Comparison of ENCODE assay signal across 8 cellular contexts in the genomic region with DNA sequence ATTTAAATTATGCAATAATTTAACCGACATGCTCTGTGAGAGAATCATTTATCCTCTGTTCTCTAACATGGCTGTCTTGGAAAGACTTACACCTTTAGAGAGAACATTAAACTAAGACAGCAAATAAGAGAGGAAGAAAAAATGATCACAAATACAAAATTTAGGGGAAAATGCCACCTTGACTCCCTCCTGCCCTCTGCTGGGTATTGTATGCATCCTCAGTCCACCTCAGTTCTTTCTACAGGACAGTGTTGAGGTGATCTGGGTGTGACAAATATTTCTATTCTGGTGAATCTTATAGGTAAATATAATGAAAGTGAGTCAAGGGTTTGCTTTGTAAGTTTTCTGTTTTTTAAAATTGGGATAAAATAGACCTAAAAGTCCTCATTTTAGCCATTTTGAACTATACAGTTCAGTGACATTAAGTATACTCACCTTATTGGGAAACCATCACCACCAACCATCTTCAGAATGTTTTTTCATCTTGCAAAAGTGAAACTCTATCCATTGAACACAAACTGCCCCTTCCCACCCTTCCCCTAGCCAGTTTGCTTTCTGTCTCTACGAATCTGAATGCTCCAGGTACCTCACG.
A peak's percentile ranks its signal among the peaks of the same experiment; 100 is the strongest.
DNase-seq lines count a peak whose midpoint lies in the region; ATAC-seq, FAIRE-seq and TF ChIP-seq lines count a peak whose summit lies in the region.

No MANE protein-coding gene starts in this region.

- intact Hi-C loops in OCI-LY7 (cut with micrococcal nuclease; ENCODE audit: unreplicated experiment) (no loop called here), pancreas (cut with DNase I) (loop anchor here in 1 of 3 donors (10.0 kb wide), 1 partner anchor 295 kb away; no protein-coding TSS in a partner anchor)

- H3K4me3 ChIP-seq in OCI-LY7 (ENCODE audit: low read depth, low read length, poor library complexity, severe bottlenecking) (no peak overlapping the region), pancreas (no peak overlapping the region)

- WGBS in pancreas, 2 donors: 74 to 81% methylated on average over 3 of the region's 3 CpGs

- no peaks in the 10 kb centered on the region for H3K27me3 ChIP-seq in pancreas

- H3K9me2 ChIP-seq in OCI-LY7 (ENCODE audit: insufficient read depth, low read length): no peaks in the 10 kb centered on the region

- H3K36me3 ChIP-seq in OCI-LY7 (ENCODE audit: insufficient read depth, low read length): no peaks in the 10 kb centered on the region
- no peaks in the 10 kb centered on the region for H3K36me3 ChIP-seq in pancreas

- peak in 3 of 4 donors; percentile 35 to 59 (median 52) for ATAC-seq in pancreas
- no peak for ATAC-seq in GM21825 (IDR thresholded peaks at IDR 0.05; ENCODE audit: unreplicated experiment)
- no peak for ATAC-seq in GM19351 (IDR thresholded peaks at IDR 0.05; ENCODE audit: unreplicated experiment)

- H3K79me2 ChIP-seq in OCI-LY7 (ENCODE audit: insufficient read depth, low read depth, low read length): no peaks in the 10 kb centered on the region

- no peak overlapping the region for H2AFZ ChIP-seq in OCI-LY7 (ENCODE audit: low read length)

- POLR2A ChIA-PET in OCI-LY7 (lab: Charles Lee): interaction anchor here (0.6 kb wide), 1 partner anchor 275 kb away, joined by 4 read pairs; no protein-coding TSS in a partner anchor

- no peaks in the 10 kb centered on the region for H4K20me1 ChIP-seq in OCI-LY7 (ENCODE audit: insufficient read depth, low read length)

- H3K4me1 ChIP-seq in OCI-LY7 (ENCODE audit: insufficient read depth, low read length, poor library complexity, severe bottlenecking) (no peaks in the 10 kb centered on the region), pancreas (no peaks in the 10 kb centered on the region)

- H3K9me3 ChIP-seq in OCI-LY7 (ENCODE audit: low read length) (no peaks in the 10 kb centered on the region), pancreas (no peaks in the 10 kb centered on the region)

- H3K27ac ChIP-seq in OCI-LY7 (ENCODE audit: low read depth, low read length, poor library complexity, severe bottlenecking) (no peak overlapping the region), pancreas (no peak overlapping the region)

- DNase-seq in stimulated activated CD4-positive, alpha-beta T cell treated with anti-CD3 and anti-CD28 coated beads, Interleukin-2, amount 100 ng/mL, for 4 hours (ENCODE audit: low read depth): peak; percentile 1
- DNase-seq in stimulated activated CD4-positive, alpha-beta T cell treated with anti-CD3 and anti-CD28 coated beads, Interleukin-12 subunit alpha, Interleukin-12 subunit beta, amount 100 ng/mL, for 4 hours: no peak
- DNase-seq in OCI-LY7 (ENCODE audit: low spot score): peak; percentile 6
- peak; percentile 52 for DNase-seq in dermis blood vessel endothelial cell
- DNase-seq in pancreas: no peak
- DNase-seq in NCI-H187 treated with DMSO at 0.1 percent for 48 hours (lab: John Stamatoyannopoulos, UW): no peak

- TF ChIP-seq CTCF in OCI-LY7 (conservative IDR thresholded peaks at IDR 0.05; ENCODE audit: low read length) (peak; percentile 87), pancreas (IDR thresholded peaks at IDR 0.05) (peak; percentile 33 to 61 (median 54))

- BruUV-seq in OCI-LY7 (replicated peaks; lab: Mats Ljungman, UMichigan): no TSS peak

- H3K4me2 ChIP-seq in OCI-LY7 (ENCODE audit: low read length): no peak overlapping the region

- CTCF ChIA-PET in OCI-LY7 (lab: Charles Lee; ENCODE audit: unreplicated experiment): no interaction called here

- FAIRE-seq in pancreas (lab: Jason Lieb, UNC): no peak

Comparison
In these comparisons a context has a peak if more than half of its experiments do, and no peak if none do; other contexts are left out.
1. DNase-seq: peak in stimulated activated CD4-positive, alpha-beta T cell treated with anti-CD3 and anti-CD28 coated beads, Interleukin-2, amount 100 ng/mL, for 4 hours (single experiment), OCI-LY7 (single experiment) and dermis blood vessel endothelial cell (single experiment); none in stimulated activated CD4-positive, alpha-beta T cell treated with anti-CD3 and anti-CD28 coated beads, Interleukin-12 subunit alpha, Interleukin-12 subunit beta, amount 100 ng/mL, for 4 hours (single experiment), pancreas (0 of 6) and NCI-H187 treated with DMSO at 0.1 percent for 48 hours (single experiment).
2. ATAC-seq: peak in pancreas (3 of 4); none in GM21825 (single experiment) and GM19351 (single experiment).